15 cellular contexts compared by ENCODE assay signal in genomic region chr11:11313426-11313825, GRCh38. TPM values are rescaled to one million over a fixed set of nuclear protein-coding genes. Genes with fewer than 3 reads are reported as not detected.
A peak's percentile ranks its signal among the peaks of the same experiment; 100 is the strongest.
DNase-seq lines count a peak whose midpoint lies in the region; ATAC-seq and TF ChIP-seq lines count a peak whose summit lies in the region.
"Had no signal": no experiment of that assay in that cellular context is flagged by ENCODE, and none has a peak within 500 bp of the region (broad histone marks: within the 10 kb centered on the region; RNA-seq: fewer than 3 reads in every experiment).

No MANE protein-coding gene starts in this region.

- peak; percentile 18 for TF ChIP-seq CTCF in epithelial cell of esophagus (IDR thresholded peaks at IDR 0.05; ENCODE audit: insufficient read depth, low read depth, low read length, missing control alignments)

- DNase-seq in DMS53 treated with DMSO at 0.1 percent for 48 hours (lab: John Stamatoyannopoulos, UW; ENCODE audit: unreplicated experiment), result peak; percentile 53
- peak; percentile 8 for DNase-seq in NCI-H460 (ENCODE audit: extremely low read depth, low read depth)
- DNase-seq in epithelial cell of esophagus (ENCODE audit: low read depth), result peak; percentile 100
- peak; percentile 32 to 55 for DNase-seq in lung microvascular endothelial cell (ENCODE audit: low read depth in 2 of 2)
- DNase-seq in DMS 273 treated with DMSO at 0.1 percent for 48 hours (lab: John Stamatoyannopoulos, UW), result no peak
- no peak for DNase-seq in stimulated activated CD4-positive, alpha-beta T cell treated with anti-CD3 and anti-CD28 coated beads, Interleukin-15, amount 100 ng/mL, for 24 hours
- no peak for DNase-seq in activated CD4-positive, alpha-beta T cell treated with anti-CD3 and anti-CD28 coated beads for 1 hour
- DNase-seq: activated CD8-positive, alpha-beta memory T cell treated with anti-CD3 and anti-CD28 coated beads, Interleukin-2, amount 10 ng/mL, durations not matched to agents 7 days and 5 days; DND-41; H7; NCI-H1694 treated with DMSO at 0.1 percent for 48 hours; stimulated activated CD4-positive, alpha-beta T cell treated with anti-CD3 and anti-CD28 coated beads, Interleukin-2, amount 100 ng/mL, for 24 hours had no signal

- ATAC-seq in HG02623 (IDR thresholded peaks at IDR 0.05; ENCODE audit: unreplicated experiment), result no peak
- ATAC-seq: activated CD8-positive, alpha-beta memory T cell treated with anti-CD3 and anti-CD28 coated beads, Interleukin-2, amount 10 ng/mL, durations not matched to agents 7 days and 5 days; SK-N-SH treated with all-trans-retinoic acid at 6 μM for 48 hours had no signal

- no peak overlapping the region for H3K4me3 ChIP-seq in epithelial cell of esophagus (ENCODE audit: low read length)
- H3K4me3 ChIP-seq: tibial nerve had no signal

RNA-seq across cellular contexts. Expression of gene CSNK2A3, which starts 39.6 kb away (rescaled TPM):
- total RNA-seq in NCI-H460 (2014; rRNA removed; shearing (Covaris generic)), result 1.0 and 1.3 TPM in 2 replicates
- polyA plus RNA-seq in NCI-H460 (2014; cell fraction: nucleus; rRNA removed), result 0.38 and 2.2 TPM in 2 replicates
- total RNA-seq in lung microvascular endothelial cell, result 1.3 and 4.2 TPM in 2 replicates

Comparison
In these comparisons a context has a peak if more than half of its experiments do, and no peak if none do; other contexts are left out.
1. DNase-seq: peak in DMS53 treated with DMSO at 0.1 percent for 48 hours (single experiment), NCI-H460 (single experiment), epithelial cell of esophagus (single experiment) and lung microvascular endothelial cell (2 of 2); none in DMS 273 treated with DMSO at 0.1 percent for 48 hours (single experiment), stimulated activated CD4-positive, alpha-beta T cell treated with anti-CD3 and anti-CD28 coated beads, Interleukin-15, amount 100 ng/mL, for 24 hours (single experiment) and activated CD4-positive, alpha-beta T cell treated with anti-CD3 and anti-CD28 coated beads for 1 hour (single experiment).